Comparison of ENCODE assay signal across 1 cellular context in the genomic region with DNA sequence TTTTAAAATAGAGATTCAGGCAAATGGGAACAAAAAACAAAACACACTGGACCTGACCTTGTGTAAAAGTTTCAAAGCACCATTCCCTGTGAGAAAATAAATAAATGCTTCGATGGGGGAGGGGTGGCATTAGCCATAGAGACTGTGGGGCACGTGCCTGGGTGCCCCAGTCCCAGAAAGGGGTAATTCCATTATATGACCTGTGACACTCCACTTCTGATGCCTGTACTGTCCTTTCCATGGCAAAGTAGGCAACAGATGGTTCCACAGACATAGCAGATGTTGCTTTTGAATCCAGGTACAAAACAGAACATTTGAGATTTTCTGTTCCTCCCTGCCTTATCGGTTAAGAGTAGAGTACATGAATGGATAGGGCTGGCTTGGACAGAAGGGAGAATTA.
TF ChIP-seq lines count a peak whose summit lies in the region.

No MANE protein-coding gene starts in this region.

TF ChIP-seq in HCT116, 20 proteins besides CTCF, POLR2A, EP300 and RAD21 (continued from another document):
- TF ChIP-seq, protein P1, sequence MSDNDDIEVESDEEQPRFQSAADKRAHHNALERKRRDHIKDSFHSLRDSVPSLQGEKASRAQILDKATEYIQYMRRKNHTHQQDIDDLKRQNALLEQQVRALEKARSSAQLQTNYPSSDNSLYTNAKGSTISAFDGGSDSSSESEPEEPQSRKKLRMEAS (IDR thresholded peaks at IDR 0.05) = no peak
- no peak for TF ChIP-seq ZFX (IDR thresholded peaks at IDR 0.05)
- no peak for TF ChIP-seq CBX3 (IDR thresholded peaks at IDR 0.05; ENCODE audit: low read depth)
- TF ChIP-seq POLR2AphosphoS5 (IDR thresholded peaks at IDR 0.05; ENCODE audit: low read depth, low read length) = no peak
- TF ChIP-seq, protein P2, sequence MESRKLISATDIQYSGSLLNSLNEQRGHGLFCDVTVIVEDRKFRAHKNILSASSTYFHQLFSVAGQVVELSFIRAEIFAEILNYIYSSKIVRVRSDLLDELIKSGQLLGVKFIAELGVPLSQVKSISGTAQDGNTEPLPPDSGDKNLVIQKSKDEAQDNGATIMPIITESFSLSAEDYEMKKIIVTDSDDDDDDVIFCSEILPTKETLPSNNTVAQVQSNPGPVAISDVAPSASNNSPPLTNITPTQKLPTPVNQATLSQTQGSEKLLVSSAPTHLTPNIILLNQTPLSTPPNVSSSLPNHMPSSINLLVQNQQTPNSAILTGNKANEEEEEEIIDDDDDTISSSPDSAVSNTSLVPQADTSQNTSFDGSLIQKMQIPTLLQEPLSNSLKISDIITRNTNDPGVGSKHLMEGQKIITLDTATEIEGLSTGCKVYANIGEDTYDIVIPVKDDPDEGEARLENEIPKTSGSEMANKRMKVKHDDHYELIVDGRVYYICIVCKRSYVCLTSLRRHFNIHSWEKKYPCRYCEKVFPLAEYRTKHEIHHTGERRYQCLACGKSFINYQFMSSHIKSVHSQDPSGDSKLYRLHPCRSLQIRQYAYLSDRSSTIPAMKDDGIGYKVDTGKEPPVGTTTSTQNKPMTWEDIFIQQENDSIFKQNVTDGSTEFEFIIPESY (IDR thresholded peaks at IDR 0.05; ENCODE audit: extremely low read depth, insufficient replicate concordance, low read length) = no peak
- TF ChIP-seq, protein P3, sequence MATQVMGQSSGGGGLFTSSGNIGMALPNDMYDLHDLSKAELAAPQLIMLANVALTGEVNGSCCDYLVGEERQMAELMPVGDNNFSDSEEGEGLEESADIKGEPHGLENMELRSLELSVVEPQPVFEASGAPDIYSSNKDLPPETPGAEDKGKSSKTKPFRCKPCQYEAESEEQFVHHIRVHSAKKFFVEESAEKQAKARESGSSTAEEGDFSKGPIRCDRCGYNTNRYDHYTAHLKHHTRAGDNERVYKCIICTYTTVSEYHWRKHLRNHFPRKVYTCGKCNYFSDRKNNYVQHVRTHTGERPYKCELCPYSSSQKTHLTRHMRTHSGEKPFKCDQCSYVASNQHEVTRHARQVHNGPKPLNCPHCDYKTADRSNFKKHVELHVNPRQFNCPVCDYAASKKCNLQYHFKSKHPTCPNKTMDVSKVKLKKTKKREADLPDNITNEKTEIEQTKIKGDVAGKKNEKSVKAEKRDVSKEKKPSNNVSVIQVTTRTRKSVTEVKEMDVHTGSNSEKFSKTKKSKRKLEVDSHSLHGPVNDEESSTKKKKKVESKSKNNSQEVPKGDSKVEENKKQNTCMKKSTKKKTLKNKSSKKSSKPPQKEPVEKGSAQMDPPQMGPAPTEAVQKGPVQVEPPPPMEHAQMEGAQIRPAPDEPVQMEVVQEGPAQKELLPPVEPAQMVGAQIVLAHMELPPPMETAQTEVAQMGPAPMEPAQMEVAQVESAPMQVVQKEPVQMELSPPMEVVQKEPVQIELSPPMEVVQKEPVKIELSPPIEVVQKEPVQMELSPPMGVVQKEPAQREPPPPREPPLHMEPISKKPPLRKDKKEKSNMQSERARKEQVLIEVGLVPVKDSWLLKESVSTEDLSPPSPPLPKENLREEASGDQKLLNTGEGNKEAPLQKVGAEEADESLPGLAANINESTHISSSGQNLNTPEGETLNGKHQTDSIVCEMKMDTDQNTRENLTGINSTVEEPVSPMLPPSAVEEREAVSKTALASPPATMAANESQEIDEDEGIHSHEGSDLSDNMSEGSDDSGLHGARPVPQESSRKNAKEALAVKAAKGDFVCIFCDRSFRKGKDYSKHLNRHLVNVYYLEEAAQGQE (IDR thresholded peaks at IDR 0.05; ENCODE audit: low read depth) = no peak
- TF ChIP-seq TCF7L2 (IDR thresholded peaks at IDR 0.05; ENCODE audit: borderline replicate concordance, extremely low read depth, insufficient read depth, insufficient read length) = no peak
- no peak for TF ChIP-seq EGR1 (IDR thresholded peaks at IDR 0.05; ENCODE audit: low read depth)
